8 cellular contexts compared by ENCODE assay signal in genomic region chr22:23432719-23433118, GRCh38.
A peak's percentile ranks its signal among the peaks of the same experiment; 100 is the strongest.
DNase-seq lines count a peak whose midpoint lies in the region; ATAC-seq and TF ChIP-seq lines count a peak whose summit lies in the region.
"Not testable (repeated sequence)": the region's sequence is repeated elsewhere in the genome, so short reads cannot be mapped to it uniquely, and the experiment has no call there.

No MANE protein-coding gene starts in this region.

- H3K4me1 Mint-ChIP-seq in IgD-negative memory B cell; activated CD8-positive, alpha-beta T cell treated with anti-CD3 and anti-CD28 coated beads for 36 hours (ENCODE audit: low read depth); activated naive CD8-positive, alpha-beta T cell treated with anti-CD3 and anti-CD28 coated beads, Interleukin-2, amount 10 ng/mL, durations not matched to agents 7 days and 5 days: not testable (repeated sequence)
- peaks cover 7 to 16% (median 11%) of the 10 kb centered on the region in 3 donors for H3K4me1 Mint-ChIP-seq in T-cell
- H3K4me1 Mint-ChIP-seq in glutamatergic neuron (ENCODE audit: low read depth, unreplicated experiment), result peaks cover 27% of the 10 kb centered on the region
- peaks cover 7 to 18% of the 10 kb centered on the region in 2 donors for H3K4me1 Mint-ChIP-seq in natural killer cell
- H3K4me1 Mint-ChIP-seq in stimulated activated memory B cell treated with anti-CD40 and anti-IgM and Interleukin-4, amounts not matched to agents 10 μg/mL and 1 μg/mL and 100 μg/mL, for 72 hours, result peaks cover 21% of the 10 kb centered on the region

- CTCF ChIA-PET in T-cell (lab: Charles Lee); activated CD8-positive, alpha-beta T cell treated with anti-CD3 and anti-CD28 coated beads for 36 hours (lab: Charles Lee): not testable (repeated sequence)

- not testable (repeated sequence) for TF ChIP-seq CTCF in activated CD8-positive, alpha-beta T cell treated with anti-CD3 and anti-CD28 coated beads for 36 hours (IDR thresholded peaks at IDR 0.05); glutamatergic neuron (IDR thresholded peaks at IDR 0.05; ENCODE audit: partially characterized antibody, unreplicated experiment); natural killer cell (IDR thresholded peaks at IDR 0.05)

- H3K9me3 ChIP-seq in BLaER1 treated with 17β-estradiol and CSF1 and Interleukin-3, amounts not matched to agents 10 nM and 100 nM (replicated peaks in 1 of 11), result peaks cover 25 to 35% (median 29%) of the 10 kb centered on the region in 11 experiments

- H3K36me3 ChIP-seq in BLaER1 treated with 17β-estradiol and CSF1 and Interleukin-3, amounts not matched to agents 10 nM and 100 nM, result not testable (repeated sequence)

- POLR2A ChIA-PET in T-cell (lab: Charles Lee); activated CD8-positive, alpha-beta T cell treated with anti-CD3 and anti-CD28 coated beads for 36 hours (lab: Charles Lee); activated naive CD8-positive, alpha-beta T cell treated with anti-CD3 and anti-CD28 coated beads, Interleukin-2, amount 10 ng/mL, durations not matched to agents 7 days and 5 days (lab: Charles Lee): not testable (repeated sequence)

- H3K4me2 ChIP-seq in BLaER1 treated with 17β-estradiol and CSF1 and Interleukin-3, amounts not matched to agents 10 nM and 100 nM, result peak overlapping the region; percentile 75 to 88 (median 80)

- H3K27me3 ChIP-seq in BLaER1 treated with 17β-estradiol and CSF1 and Interleukin-3, amounts not matched to agents 10 nM and 100 nM, result not testable (repeated sequence)

- intact Hi-C loops in activated CD8-positive, alpha-beta T cell treated with anti-CD3 and anti-CD28 coated beads for 36 hours (cut with micrococcal nuclease); natural killer cell (cut with micrococcal nuclease): not testable (repeated sequence)

- H3K4me3 Mint-ChIP-seq in IgD-negative memory B cell, result peak overlapping the region; percentile 53 to 91 (median 82)
- H3K4me3 Mint-ChIP-seq in T-cell, result peak overlapping the region; percentile 52 to 78 (median 66)
- H3K4me3 Mint-ChIP-seq in activated CD8-positive, alpha-beta T cell treated with anti-CD3 and anti-CD28 coated beads for 36 hours, result peak overlapping the region; percentile 52
- peak overlapping the region; percentile 61 for H3K4me3 Mint-ChIP-seq in activated naive CD8-positive, alpha-beta T cell treated with anti-CD3 and anti-CD28 coated beads, Interleukin-2, amount 10 ng/mL, durations not matched to agents 7 days and 5 days
- peak overlapping the region; percentile 59 for H3K4me3 Mint-ChIP-seq in glutamatergic neuron (ENCODE audit: unreplicated experiment)
- peak overlapping the region; percentile 47 for H3K4me3 Mint-ChIP-seq in natural killer cell
- not testable (repeated sequence) for H3K4me3 Mint-ChIP-seq in stimulated activated memory B cell treated with anti-CD40 and anti-IgM and Interleukin-4, amounts not matched to agents 10 μg/mL and 1 μg/mL and 100 μg/mL, for 72 hours

- not testable (repeated sequence) for H3K27me3 Mint-ChIP-seq in IgD-negative memory B cell; activated CD8-positive, alpha-beta T cell treated with anti-CD3 and anti-CD28 coated beads for 36 hours; activated naive CD8-positive, alpha-beta T cell treated with anti-CD3 and anti-CD28 coated beads, Interleukin-2, amount 10 ng/mL, durations not matched to agents 7 days and 5 days; stimulated activated memory B cell treated with anti-CD40 and anti-IgM and Interleukin-4, amounts not matched to agents 10 μg/mL and 1 μg/mL and 100 μg/mL, for 72 hours
- H3K27me3 Mint-ChIP-seq in T-cell (peaks cover 0 to 13% of the 10 kb centered on the region in 2 donors), glutamatergic neuron (ENCODE audit: unreplicated experiment) (peaks cover 12% of the 10 kb centered on the region), natural killer cell (ENCODE audit: low read depth in 2 of 2) (peaks cover 3 to 11% of the 10 kb centered on the region in 2 donors)

- H3K27ac Mint-ChIP-seq in IgD-negative memory B cell (peak overlapping the region in 1 of 3 donors; percentile 44), glutamatergic neuron (ENCODE audit: unreplicated experiment) (peak overlapping the region; percentile 84)
- not testable (repeated sequence) for H3K27ac Mint-ChIP-seq in T-cell; activated CD8-positive, alpha-beta T cell treated with anti-CD3 and anti-CD28 coated beads for 36 hours; activated naive CD8-positive, alpha-beta T cell treated with anti-CD3 and anti-CD28 coated beads, Interleukin-2, amount 10 ng/mL, durations not matched to agents 7 days and 5 days; natural killer cell
- peak overlapping the region; percentile 72 for H3K27ac Mint-ChIP-seq in stimulated activated memory B cell treated with anti-CD40 and anti-IgM and Interleukin-4, amounts not matched to agents 10 μg/mL and 1 μg/mL and 100 μg/mL, for 72 hours

- not testable (repeated sequence) for H3K36me3 Mint-ChIP-seq in IgD-negative memory B cell; activated CD8-positive, alpha-beta T cell treated with anti-CD3 and anti-CD28 coated beads for 36 hours (ENCODE audit: low read depth); activated naive CD8-positive, alpha-beta T cell treated with anti-CD3 and anti-CD28 coated beads, Interleukin-2, amount 10 ng/mL, durations not matched to agents 7 days and 5 days; stimulated activated memory B cell treated with anti-CD40 and anti-IgM and Interleukin-4, amounts not matched to agents 10 μg/mL and 1 μg/mL and 100 μg/mL, for 72 hours
- H3K36me3 Mint-ChIP-seq in T-cell, result peaks cover 12% of the 10 kb centered on the region
- peaks cover 15% of the 10 kb centered on the region for H3K36me3 Mint-ChIP-seq in glutamatergic neuron (ENCODE audit: unreplicated experiment)
- H3K36me3 Mint-ChIP-seq in natural killer cell, result peaks cover 19% of the 10 kb centered on the region

- DNase-seq in T-cell; activated CD8-positive, alpha-beta T cell treated with anti-CD3 and anti-CD28 coated beads for 36 hours; activated naive CD8-positive, alpha-beta T cell treated with anti-CD3 and anti-CD28 coated beads, Interleukin-2, amount 10 ng/mL, durations not matched to agents 7 days and 5 days; natural killer cell: not testable (repeated sequence)
- peak; percentile 52 for DNase-seq in glutamatergic neuron

- not testable (repeated sequence) for ATAC-seq in T-cell (replicated peaks in 1 of 4); activated CD8-positive, alpha-beta T cell treated with anti-CD3 and anti-CD28 coated beads for 36 hours; activated naive CD8-positive, alpha-beta T cell treated with anti-CD3 and anti-CD28 coated beads, Interleukin-2, amount 10 ng/mL, durations not matched to agents 7 days and 5 days (ENCODE audit: low read depth); natural killer cell; stimulated activated memory B cell treated with anti-CD40 and anti-IgM and Interleukin-4, amounts not matched to agents 10 μg/mL and 1 μg/mL and 100 μg/mL, for 72 hours

- H3K9me3 Mint-ChIP-seq in IgD-negative memory B cell (peaks cover 0 to 10% (median 5%) of the 10 kb centered on the region in 3 donors), T-cell (peaks cover 8 to 15% (median 10%) of the 10 kb centered on the region in 3 donors)
- H3K9me3 Mint-ChIP-seq in activated CD8-positive, alpha-beta T cell treated with anti-CD3 and anti-CD28 coated beads for 36 hours; activated naive CD8-positive, alpha-beta T cell treated with anti-CD3 and anti-CD28 coated beads, Interleukin-2, amount 10 ng/mL, durations not matched to agents 7 days and 5 days; glutamatergic neuron (ENCODE audit: unreplicated experiment); natural killer cell; stimulated activated memory B cell treated with anti-CD40 and anti-IgM and Interleukin-4, amounts not matched to agents 10 μg/mL and 1 μg/mL and 100 μg/mL, for 72 hours: not testable (repeated sequence)

- not testable (repeated sequence) for H4K20me1 ChIP-seq in BLaER1 treated with 17β-estradiol and CSF1 and Interleukin-3, amounts not matched to agents 10 nM and 100 nM

- H3K4me3 ChIP-seq in BLaER1 treated with 17β-estradiol and CSF1 and Interleukin-3, amounts not matched to agents 10 nM and 100 nM, result peak overlapping the region in 7 of 10 experiments; percentile 41 to 61 (median 46); a peak in 7 of 20 replicates

- peak overlapping the region in 4 of 11 experiments; percentile 20 to 81 (median 62); a peak in 7 of 22 replicates for H3K27ac ChIP-seq in BLaER1 treated with 17β-estradiol and CSF1 and Interleukin-3, amounts not matched to agents 10 nM and 100 nM

- peak overlapping the region in 3 of 11 experiments; percentile 15 to 74 (median 49); a peak in 4 of 22 replicates for H3K9ac ChIP-seq in BLaER1 treated with 17β-estradiol and CSF1 and Interleukin-3, amounts not matched to agents 10 nM and 100 nM

- peaks cover 6 to 44% (median 32%) of the 10 kb centered on the region in 10 experiments; a peak in 18 of 20 replicates for H3K4me1 ChIP-seq in BLaER1 treated with 17β-estradiol and CSF1 and Interleukin-3, amounts not matched to agents 10 nM and 100 nM
